ENCODE assay signal across 8 cellular contexts in the genomic region with DNA sequence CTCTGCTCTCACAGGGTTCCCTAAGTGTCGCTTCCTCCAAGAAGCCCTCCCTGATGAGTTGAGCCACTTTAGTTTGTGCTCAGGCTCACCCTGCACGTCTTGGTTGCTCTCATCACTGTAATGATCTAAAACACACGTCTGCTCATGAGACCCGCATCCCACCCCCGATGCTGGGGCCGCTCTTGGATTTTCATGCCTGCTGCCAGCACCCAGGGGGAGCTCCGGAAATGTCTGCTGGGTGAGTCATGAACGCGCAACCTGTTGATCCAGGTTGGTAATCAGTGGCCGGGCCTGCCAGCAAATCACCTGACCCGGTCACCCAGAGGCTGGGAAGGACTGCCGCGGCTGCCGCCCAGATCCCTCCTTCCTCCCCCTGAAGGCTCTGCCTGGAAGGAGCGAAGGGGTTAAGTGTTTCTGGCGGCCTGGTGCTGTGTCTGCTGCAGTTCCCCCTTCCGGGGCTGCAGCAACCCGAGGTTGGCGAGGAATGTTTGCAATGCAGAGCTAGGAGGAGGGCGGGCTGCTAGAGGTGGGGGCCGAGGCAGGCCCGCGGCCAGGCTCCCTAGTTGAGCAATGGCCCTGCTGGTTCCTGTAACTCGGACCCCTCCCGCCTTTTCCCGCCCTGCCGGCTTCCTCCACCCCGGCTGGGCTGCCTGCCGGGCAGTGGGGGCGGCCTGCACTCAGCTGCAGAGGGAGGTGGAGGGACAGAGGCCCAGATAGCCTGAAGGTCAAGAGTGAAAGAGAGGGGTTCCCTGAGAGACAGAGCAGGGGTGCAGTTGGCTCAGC.
A peak's percentile ranks its signal among the peaks of the same experiment; 100 is the strongest.
DNase-seq lines count a peak whose midpoint lies in the region; ATAC-seq, FAIRE-seq and TF ChIP-seq lines count a peak whose summit lies in the region.

No MANE protein-coding gene starts in this region.

- peak overlapping the region in 40 of 59 donors; percentile 2 to 49 (median 27) for H3K4me3 ChIP-seq in dorsolateral prefrontal cortex

- DNase-seq in C1 segment of cervical spinal cord (lab: John Stamatoyannopoulos, UW) (peak in 12 of 14 donors; percentile 18 to 90 (median 56)), HTR-8/SVneo (ENCODE audit: insufficient read length, low spot score) (peak; percentile 91), SW 1271 (lab: John Stamatoyannopoulos, UW) (peak; percentile 64 to 86), dorsolateral prefrontal cortex (peak in 9 of 10 donors; percentile 23 to 79 (median 71)), left kidney (ENCODE audit: low read depth, low spot score) (peak; percentile 98), cerebellar nuclear complex (lab: John Stamatoyannopoulos, UW) (no peak)
- peak; percentile 49 for DNase-seq in stimulated activated CD8-positive, alpha-beta memory T cell treated with anti-CD3 and anti-CD28 coated beads, Interleukin-4, amount 100 ng/mL, for 48 hours

- peak overlapping the region in 58 of 59 donors; percentile 30 to 97 (median 88) for H3K27ac ChIP-seq in dorsolateral prefrontal cortex

- H3K27me3 ChIP-seq in dorsolateral prefrontal cortex: no peaks in the 10 kb centered on the region

- peak in 1 of 56 donors; percentile 16 for TF ChIP-seq CTCF in dorsolateral prefrontal cortex (IDR thresholded peaks at IDR 0.05 in 54 of 56, conservative IDR thresholded peaks at IDR 0.05 in 2 of 56; ENCODE audit: low read depth in 1 of 56, partially characterized antibody in 56 of 56)

- no peak for ATAC-seq in GM18868 (IDR thresholded peaks at IDR 0.05; ENCODE audit: unreplicated experiment)

- intact Hi-C loops in dorsolateral prefrontal cortex (cut with DNase I): no loop called here

- FAIRE-seq in HTR-8/SVneo (lab: Jason Lieb, UNC): peak; percentile 51

Comparison
In these comparisons a context has a peak if more than half of its experiments do, and no peak if none do; other contexts are left out.
1. DNase-seq: peak in C1 segment of cervical spinal cord (12 of 14), HTR-8/SVneo (single experiment), SW 1271 (2 of 2), dorsolateral prefrontal cortex (9 of 10), left kidney (single experiment) and stimulated activated CD8-positive, alpha-beta memory T cell treated with anti-CD3 and anti-CD28 coated beads, Interleukin-4, amount 100 ng/mL, for 48 hours (single experiment); none in cerebellar nuclear complex (0 of 2).